Comparison of ENCODE assay signal across 1 cellular context in genomic region chr15:40908095-40908494, GRCh38.
TF ChIP-seq lines count a peak whose summit lies in the region.

No MANE protein-coding gene starts in this region.

TF ChIP-seq in HCT116, 20 proteins besides CTCF, POLR2A, EP300 and RAD21 (continued from another document):
- TF ChIP-seq FOSL1 (IDR thresholded peaks at IDR 0.05; ENCODE audit: low read depth), result no peak
- no peak for TF ChIP-seq POLR2AphosphoS5 (IDR thresholded peaks at IDR 0.05; ENCODE audit: low read depth, low read length)
- no peak for TF ChIP-seq ATF3 (IDR thresholded peaks at IDR 0.05)
- TF ChIP-seq SP1 (IDR thresholded peaks at IDR 0.05; ENCODE audit: low read depth), result no peak
- TF ChIP-seq YY1 (IDR thresholded peaks at IDR 0.05; ENCODE audit: extremely low read depth, insufficient replicate concordance, low read depth, low read length), result no peak
- no peak for TF ChIP-seq EZH2 (IDR thresholded peaks at IDR 0.05)
- TF ChIP-seq EZH2phosphoT487 (IDR thresholded peaks at IDR 0.05; ENCODE audit: borderline replicate concordance), result no peak
- no peak for TF ChIP-seq EGR1 (IDR thresholded peaks at IDR 0.05; ENCODE audit: low read depth)
- TF ChIP-seq SIN3A (IDR thresholded peaks at IDR 0.05; ENCODE audit: low read depth), result no peak
- no peak for TF ChIP-seq SRF (IDR thresholded peaks at IDR 0.05; ENCODE audit: low read depth)
- no peak for TF ChIP-seq JUND (IDR thresholded peaks at IDR 0.05)
- TF ChIP-seq ZFX (IDR thresholded peaks at IDR 0.05), result no peak
- no peak for TF ChIP-seq ZBTB33 (IDR thresholded peaks at IDR 0.05; ENCODE audit: extremely low read depth, insufficient replicate concordance, low read length)
- no peak for TF ChIP-seq CBX3 (IDR thresholded peaks at IDR 0.05; ENCODE audit: low read depth)
- TF ChIP-seq CEBPB (IDR thresholded peaks at IDR 0.05; ENCODE audit: low read depth), result no peak
TF ChIP-seq in HCT116: peak in this region for 0.
